1 cellular context compared by ENCODE assay signal in genomic region chr1:226722901-226723639, GRCh38.
TF ChIP-seq lines count a peak whose summit lies in the region.

No MANE protein-coding gene starts in this region.

TF ChIP-seq in GM23338, 12 proteins besides CTCF, POLR2A, EP300 and RAD21 (continued from another document):
- TF ChIP-seq ZNF462 (CRISPR knock-in tag; IDR thresholded peaks at IDR 0.05) (no peak), JUNB (IDR thresholded peaks at IDR 0.05; ENCODE audit: unreplicated experiment) (no peak)
